ENCODE assay signal across 16 cellular contexts in genomic region chr18:11719621-11720020, GRCh38. TPM values are rescaled to one million over a fixed set of nuclear protein-coding genes. Genes with fewer than 3 reads are reported as not detected.
A peak's percentile ranks its signal among the peaks of the same experiment; 100 is the strongest.
DNase-seq lines count a peak whose midpoint lies in the region; ATAC-seq and TF ChIP-seq lines count a peak whose summit lies in the region.
"Had no signal": no experiment of that assay in that cellular context is flagged by ENCODE, and none has a peak within 500 bp of the region (broad histone marks: within the 10 kb centered on the region; RNA-seq: fewer than 3 reads in every experiment).

No MANE protein-coding gene starts in this region.

- H3K18ac ChIP-seq in mesenchymal stem cell (ENCODE audit: low read depth in 1 of 2, low read length in 2 of 2): no peak overlapping the region

- H3K4me3 Mint-ChIP-seq in natural killer cell treated with Interleukin-12 subunit alpha and Interleukin-12 subunit beta and Interleukin-15 and Interleukin-18, amount 100 ng/mL, for 72 hours: no peak overlapping the region
- H3K4me3 Mint-ChIP-seq in natural killer cell: no peak overlapping the region
- H3K4me3 Mint-ChIP-seq in stimulated activated memory B cell treated with anti-CD40 and anti-IgM and Interleukin-4, amounts not matched to agents 10 μg/mL and 1 μg/mL and 100 μg/mL, for 72 hours: no peak overlapping the region
- H3K4me3 Mint-ChIP-seq: CD14-positive monocyte; CD8-positive, alpha-beta T cell; HFFc6 had no signal

- H4K8ac ChIP-seq in mesenchymal stem cell (ENCODE audit: low read length): peak overlapping the region; percentile 72

- H4K91ac ChIP-seq in mesenchymal stem cell (ENCODE audit: low read length): peak overlapping the region; percentile 80

- no peak overlapping the region for H3K4me3 ChIP-seq in mesenchymal stem cell (ENCODE audit: insufficient read depth in 1 of 2, low read depth in 1 of 2, low read length in 2 of 2)
- H3K4me3 ChIP-seq: HAP-1 had no signal

- H3K9ac ChIP-seq in mesenchymal stem cell (ENCODE audit: low read length): no peak overlapping the region

- no peak overlapping the region for H3K4ac ChIP-seq in mesenchymal stem cell (ENCODE audit: low read depth in 1 of 2, low read length in 2 of 2)

- H3K27me3 ChIP-seq in mesenchymal stem cell (ENCODE audit: control insufficient read depth in 1 of 2, insufficient read depth in 1 of 2, low read length in 2 of 2): peaks cover 0 to 8% of the 10 kb centered on the region in 2 experiments

- no peak overlapping the region for H3K27ac Mint-ChIP-seq in natural killer cell treated with Interleukin-12 subunit alpha and Interleukin-12 subunit beta and Interleukin-15 and Interleukin-18, amount 100 ng/mL, for 72 hours
- H3K27ac Mint-ChIP-seq in natural killer cell: no peak overlapping the region
- H3K27ac Mint-ChIP-seq in stimulated activated memory B cell treated with anti-CD40 and anti-IgM and Interleukin-4, amounts not matched to agents 10 μg/mL and 1 μg/mL and 100 μg/mL, for 72 hours: no peak overlapping the region
- H3K27ac Mint-ChIP-seq: CD14-positive monocyte; CD8-positive, alpha-beta T cell; HFFc6 had no signal

- no peak overlapping the region for H3K23ac ChIP-seq in mesenchymal stem cell (ENCODE audit: low read length in 2 of 2)

- H3K9me3 Mint-ChIP-seq in natural killer cell treated with Interleukin-12 subunit alpha and Interleukin-12 subunit beta and Interleukin-15 and Interleukin-18, amount 100 ng/mL, for 72 hours: no peaks in the 10 kb centered on the region
- no peaks in the 10 kb centered on the region for H3K9me3 Mint-ChIP-seq in natural killer cell
- no peaks in the 10 kb centered on the region for H3K9me3 Mint-ChIP-seq in stimulated activated memory B cell treated with anti-CD40 and anti-IgM and Interleukin-4, amounts not matched to agents 10 μg/mL and 1 μg/mL and 100 μg/mL, for 72 hours
- H3K9me3 Mint-ChIP-seq: CD8-positive, alpha-beta T cell; HFFc6 had no signal

- no peak overlapping the region for H2AFZ ChIP-seq in mesenchymal stem cell (ENCODE audit: low read depth, low read length)

- no peak overlapping the region for H2BK12ac ChIP-seq in mesenchymal stem cell (ENCODE audit: low read length in 2 of 2)

- no peaks in the 10 kb centered on the region for H3K36me3 Mint-ChIP-seq in natural killer cell treated with Interleukin-12 subunit alpha and Interleukin-12 subunit beta and Interleukin-15 and Interleukin-18, amount 100 ng/mL, for 72 hours
- no peaks in the 10 kb centered on the region for H3K36me3 Mint-ChIP-seq in natural killer cell
- H3K36me3 Mint-ChIP-seq in stimulated activated memory B cell treated with anti-CD40 and anti-IgM and Interleukin-4, amounts not matched to agents 10 μg/mL and 1 μg/mL and 100 μg/mL, for 72 hours: no peaks in the 10 kb centered on the region
- H3K36me3 Mint-ChIP-seq: CD14-positive monocyte; CD8-positive, alpha-beta T cell had no signal

- WGBS in mesenchymal stem cell: 91% methylated on average over 7 of the region's 7 CpGs

- no peak overlapping the region for H2BK15ac ChIP-seq in mesenchymal stem cell (ENCODE audit: low read depth, poor library complexity, severe bottlenecking)

- peak; percentile 45 to 49 for ATAC-seq in natural killer cell treated with Interleukin-12 subunit alpha and Interleukin-12 subunit beta and Interleukin-15 and Interleukin-18, amount 100 ng/mL, for 72 hours
- ATAC-seq in natural killer cell (no peak), HG02870 (IDR thresholded peaks at IDR 0.05; ENCODE audit: unreplicated experiment) (no peak), Right ventricle myocardium inferior (no peak), HG02973 (IDR thresholded peaks at IDR 0.05; ENCODE audit: unreplicated experiment) (no peak)
- peak; percentile 20 for ATAC-seq in stimulated activated memory B cell treated with anti-CD40 and anti-IgM and Interleukin-4, amounts not matched to agents 10 μg/mL and 1 μg/mL and 100 μg/mL, for 72 hours
- ATAC-seq: CD8-positive, alpha-beta T cell had no signal

- H3K27me3 Mint-ChIP-seq in natural killer cell treated with Interleukin-12 subunit alpha and Interleukin-12 subunit beta and Interleukin-15 and Interleukin-18, amount 100 ng/mL, for 72 hours: peaks cover 3 to 8% of the 10 kb centered on the region in 2 donors
- peaks cover 11 to 14% of the 10 kb centered on the region in 2 donors for H3K27me3 Mint-ChIP-seq in natural killer cell (ENCODE audit: low read depth in 2 of 2)
- peaks cover 19% of the 10 kb centered on the region for H3K27me3 Mint-ChIP-seq in stimulated activated memory B cell treated with anti-CD40 and anti-IgM and Interleukin-4, amounts not matched to agents 10 μg/mL and 1 μg/mL and 100 μg/mL, for 72 hours

- peak overlapping the region in 1 of 2 experiments; percentile 9 for H3K14ac ChIP-seq in mesenchymal stem cell (ENCODE audit: low read length in 2 of 2)

- peaks cover 1% of the 10 kb centered on the region for H3K4me1 ChIP-seq in mesenchymal stem cell (ENCODE audit: control insufficient read depth, insufficient read depth, low read depth, low read length)
- H3K4me1 ChIP-seq: HAP-1 had no signal

- DNase-seq in natural killer cell treated with Interleukin-12 subunit alpha and Interleukin-12 subunit beta and Interleukin-15 and Interleukin-18, amount 100 ng/mL, for 72 hours (ENCODE audit: low spot score): no peak
- no peak for DNase-seq in natural killer cell
- no peak for DNase-seq in mesenchymal stem cell
- DNase-seq in Right ventricle myocardium inferior (ENCODE audit: missing footprints): no peak
- DNase-seq: CD8-positive, alpha-beta T cell; COR-L47; DMS53; GOT3; HFFc6 had no signal

- H2BK5ac ChIP-seq in mesenchymal stem cell (ENCODE audit: low read depth, low read length, poor library complexity, severe bottlenecking): no peak overlapping the region

- no peak overlapping the region for H3K4me2 ChIP-seq in mesenchymal stem cell (ENCODE audit: low read length, poor library complexity, severe bottlenecking)

- no peak overlapping the region for H2BK120ac ChIP-seq in mesenchymal stem cell (ENCODE audit: low read depth, low read length)

- no peak overlapping the region for H3K27ac ChIP-seq in mesenchymal stem cell (ENCODE audit: low read length, poor library complexity, severe bottlenecking)
- H3K27ac ChIP-seq: 22Rv1, HL-60 had no signal

- no peaks in the 10 kb centered on the region for H3K9me3 ChIP-seq in mesenchymal stem cell (ENCODE audit: control insufficient read depth, low read length)
- H3K9me3 ChIP-seq: HAP-1 had no signal

- no peaks in the 10 kb centered on the region for H3K79me1 ChIP-seq in mesenchymal stem cell (replicated peaks; ENCODE audit: low read length, poor library complexity, severe bottlenecking)

- intact Hi-C loops in natural killer cell (cut with micrococcal nuclease) (no loop called here), Right ventricle myocardium inferior (cut with DNase I) (no loop called here)

- H3K4me1 Mint-ChIP-seq in natural killer cell treated with Interleukin-12 subunit alpha and Interleukin-12 subunit beta and Interleukin-15 and Interleukin-18, amount 100 ng/mL, for 72 hours (ENCODE audit: low read depth in 2 of 2): no peaks in the 10 kb centered on the region
- no peaks in the 10 kb centered on the region for H3K4me1 Mint-ChIP-seq in natural killer cell
- peaks cover 13% of the 10 kb centered on the region for H3K4me1 Mint-ChIP-seq in stimulated activated memory B cell treated with anti-CD40 and anti-IgM and Interleukin-4, amounts not matched to agents 10 μg/mL and 1 μg/mL and 100 μg/mL, for 72 hours
- H3K4me1 Mint-ChIP-seq: CD14-positive monocyte had no signal

- no peaks in the 10 kb centered on the region for H3K36me3 ChIP-seq in mesenchymal stem cell (ENCODE audit: control insufficient read depth in 1 of 2, insufficient read depth in 2 of 2, low read depth in 1 of 2, low read length in 2 of 2)
- H3K36me3 ChIP-seq: HAP-1 had no signal

- H2AK5ac ChIP-seq in mesenchymal stem cell (ENCODE audit: low read length, severe bottlenecking): no peak overlapping the region

- TF ChIP-seq CTCF in natural killer cell (IDR thresholded peaks at IDR 0.05): no peak

RNA-seq across cellular contexts. Expression of gene GNAL, which starts 30.6 kb away (rescaled TPM):
- total RNA-seq in natural killer cell treated with Interleukin-12 subunit alpha and Interleukin-12 subunit beta and Interleukin-15 and Interleukin-18, amount 100 ng/mL, for 72 hours: 1 to 10 TPM; 1.2 TPM
- total RNA-seq in natural killer cell (10 to 100 TPM; 10.9 to 15.0 (median 12.6) TPM), Right ventricle myocardium inferior (5.1 TPM)
- polyA plus RNA-seq in mesenchymal stem cell (2013, experiment 1 of 2): 0.46 TPM
- polyA plus RNA-seq in mesenchymal stem cell (2013, experiment 2 of 2): 0.47 TPM

Comparison
In these comparisons a context has a peak if more than half of its experiments do, and no peak if none do; other contexts are left out.
1. ATAC-seq: peak in natural killer cell treated with Interleukin-12 subunit alpha and Interleukin-12 subunit beta and Interleukin-15 and Interleukin-18, amount 100 ng/mL, for 72 hours (2 of 2) and stimulated activated memory B cell treated with anti-CD40 and anti-IgM and Interleukin-4, amounts not matched to agents 10 μg/mL and 1 μg/mL and 100 μg/mL, for 72 hours (single experiment); none in natural killer cell (0 of 3), HG02870 (single experiment), Right ventricle myocardium inferior (single experiment) and HG02973 (single experiment).